1 cellular context compared by ENCODE assay signal in the genomic region with DNA sequence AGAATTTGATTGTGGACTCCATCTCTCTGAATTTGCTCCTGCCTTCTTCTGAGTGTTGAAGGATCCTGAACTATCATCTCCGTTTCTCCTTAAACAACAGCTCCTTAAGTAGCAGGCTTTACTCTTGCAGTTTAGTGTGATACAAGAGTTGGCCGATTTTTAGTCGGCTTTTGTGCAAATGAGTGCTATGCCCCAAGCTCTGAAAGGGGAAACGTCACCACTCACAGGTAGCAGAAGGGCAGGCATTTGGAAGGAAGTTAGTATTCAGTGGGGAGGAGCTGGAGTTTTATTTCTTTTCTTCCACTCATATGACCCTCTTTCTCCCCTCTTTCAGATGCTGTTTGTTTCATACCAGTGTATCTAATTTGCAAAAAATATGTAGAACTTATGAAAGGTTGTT.
TF ChIP-seq lines count a peak whose summit lies in the region.

No MANE protein-coding gene starts in this region.

TF ChIP-seq in IMR-90, 13 proteins besides CTCF, POLR2A, EP300 and RAD21:
- no peak for TF ChIP-seq FOS (IDR thresholded peaks at IDR 0.05; ENCODE audit: low read depth, low read length)
- TF ChIP-seq, protein P1, sequence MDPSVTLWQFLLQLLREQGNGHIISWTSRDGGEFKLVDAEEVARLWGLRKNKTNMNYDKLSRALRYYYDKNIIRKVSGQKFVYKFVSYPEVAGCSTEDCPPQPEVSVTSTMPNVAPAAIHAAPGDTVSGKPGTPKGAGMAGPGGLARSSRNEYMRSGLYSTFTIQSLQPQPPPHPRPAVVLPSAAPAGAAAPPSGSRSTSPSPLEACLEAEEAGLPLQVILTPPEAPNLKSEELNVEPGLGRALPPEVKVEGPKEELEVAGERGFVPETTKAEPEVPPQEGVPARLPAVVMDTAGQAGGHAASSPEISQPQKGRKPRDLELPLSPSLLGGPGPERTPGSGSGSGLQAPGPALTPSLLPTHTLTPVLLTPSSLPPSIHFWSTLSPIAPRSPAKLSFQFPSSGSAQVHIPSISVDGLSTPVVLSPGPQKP (IDR thresholded peaks at IDR 0.05; ENCODE audit: borderline replicate concordance, low read depth, low read length) = no peak
- TF ChIP-seq BHLHE40 (IDR thresholded peaks at IDR 0.05; ENCODE audit: low read depth, low read length) = no peak
- no peak for TF ChIP-seq USF2 (IDR thresholded peaks at IDR 0.05; ENCODE audit: low read depth, low read length)
- TF ChIP-seq NFE2L2 (IDR thresholded peaks at IDR 0.05; ENCODE audit: low read depth, low read length) = no peak
- no peak for TF ChIP-seq RFX5 (IDR thresholded peaks at IDR 0.05; ENCODE audit: low read depth, low read length)
- no peak for TF ChIP-seq MXI1 (IDR thresholded peaks at IDR 0.05; ENCODE audit: borderline replicate concordance, low read depth, low read length)
- TF ChIP-seq RCOR1 (IDR thresholded peaks at IDR 0.05; ENCODE audit: insufficient replicate concordance, low read length) = no peak
- no peak for TF ChIP-seq SMC3 (IDR thresholded peaks at IDR 0.05; ENCODE audit: low read depth, low read length)
- TF ChIP-seq MAZ (IDR thresholded peaks at IDR 0.05; ENCODE audit: borderline replicate concordance, low read depth, low read length) = no peak
- no peak for TF ChIP-seq CHD1 (IDR thresholded peaks at IDR 0.05; ENCODE audit: low read depth, low read length)
- no peak for TF ChIP-seq MAFK (IDR thresholded peaks at IDR 0.05; ENCODE audit: low read depth, low read length)
- TF ChIP-seq CEBPB (IDR thresholded peaks at IDR 0.05; ENCODE audit: low read depth, low read length) = no peak
